Comparison of ENCODE assay signal across 17 cellular contexts in the genomic region with DNA sequence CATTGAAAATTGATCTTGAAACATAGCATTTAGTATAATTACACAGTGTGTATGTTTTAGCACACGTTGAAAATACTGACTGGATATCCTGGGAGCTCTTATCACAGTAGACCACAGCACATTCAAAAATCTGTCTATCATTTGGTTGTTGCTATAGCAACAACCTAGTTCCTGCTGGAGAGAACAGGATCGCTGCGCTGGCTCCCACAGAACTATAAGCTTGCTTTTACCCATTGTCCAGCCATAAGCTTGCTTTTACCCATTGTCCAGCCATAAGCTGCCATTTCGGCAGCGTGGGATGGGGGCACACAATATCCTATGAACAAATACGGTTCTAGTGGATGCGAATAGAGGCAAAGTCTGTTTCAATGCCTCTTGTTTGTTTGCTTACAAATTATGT.
DNase-seq lines count a peak whose midpoint lies in the region; ATAC-seq and TF ChIP-seq lines count a peak whose summit lies in the region.
"Had no signal": no experiment of that assay in that cellular context is flagged by ENCODE, and none has a peak within 500 bp of the region (broad histone marks: within the 10 kb centered on the region; RNA-seq: fewer than 3 reads in every experiment).

No MANE protein-coding gene starts in this region.

- no peaks in the 10 kb centered on the region for H3K9me3 Mint-ChIP-seq in endodermal cell
- H3K9me3 Mint-ChIP-seq: activated naive CD4-positive, alpha-beta T cell treated with anti-CD3 and anti-CD28 coated beads, Interleukin-2, amount 10 ng/mL, durations not matched to agents 7 days and 5 days had no signal

- no peaks in the 10 kb centered on the region for H3K79me1 ChIP-seq in neuronal stem cell (ENCODE audit: low read depth, low read length)

- no peak overlapping the region for H3K18ac ChIP-seq in neuronal stem cell (ENCODE audit: low read length)

- no peak overlapping the region for H3K4ac ChIP-seq in neuronal stem cell (ENCODE audit: low read length)

- H2AK5ac ChIP-seq in neuronal stem cell (ENCODE audit: low read depth, low read length), result no peak overlapping the region

- no peak overlapping the region for H3K9ac ChIP-seq in endodermal cell (ENCODE audit: extremely low read depth, low read length, poor library complexity, severe bottlenecking)
- H3K9ac ChIP-seq in neuronal stem cell (ENCODE audit: low read depth, low read length, poor library complexity), result no peak overlapping the region

- TF ChIP-seq EP300 in suprapubic skin (IDR thresholded peaks at IDR 0.05), result no peak

- no peaks in the 10 kb centered on the region for H3K27me3 ChIP-seq in endodermal cell (ENCODE audit: control insufficient read depth, insufficient read depth, low read length, poor library complexity, severe bottlenecking)
- H3K27me3 ChIP-seq in neuronal stem cell (ENCODE audit: control insufficient read depth in 3 of 3, insufficient read depth in 3 of 3, low read depth in 1 of 3, low read length in 3 of 3), result no peaks in the 10 kb centered on the region
- no peaks in the 10 kb centered on the region for H3K27me3 ChIP-seq in suprapubic skin
- H3K27me3 ChIP-seq: tibial artery had no signal

- no peak overlapping the region for H2BK15ac ChIP-seq in neuronal stem cell (ENCODE audit: low read length)

- H3K4me3 Mint-ChIP-seq in endodermal cell, result no peak overlapping the region
- H3K4me3 Mint-ChIP-seq: activated naive CD4-positive, alpha-beta T cell treated with anti-CD3 and anti-CD28 coated beads, Interleukin-2, amount 10 ng/mL, durations not matched to agents 7 days and 5 days had no signal

- H3K36me3 ChIP-seq in endodermal cell (ENCODE audit: control insufficient read depth, insufficient read depth, low read length), result no peaks in the 10 kb centered on the region
- H3K36me3 ChIP-seq in neuronal stem cell (replicated peaks in 1 of 2; ENCODE audit: control insufficient read depth in 2 of 2, insufficient read depth in 2 of 2, low read length in 2 of 2), result no peaks in the 10 kb centered on the region
- H3K36me3 ChIP-seq in suprapubic skin, result no peaks in the 10 kb centered on the region
- H3K36me3 ChIP-seq: tibial artery had no signal

- peak in 2 of 3 experiments; percentile 15 to 66 for DNase-seq in NCI-H1417 (lab: John Stamatoyannopoulos, UW)
- DNase-seq in RPMI7951 (ENCODE audit: low read depth), result peak; percentile 92
- no peak for DNase-seq in endodermal cell
- DNase-seq in neuronal stem cell (ENCODE audit: low spot score), result no peak
- DNase-seq in stimulated activated naive CD4-positive, alpha-beta T cell (lab: John Stamatoyannopoulos, UW), result no peak
- DNase-seq in suprapubic skin (ENCODE audit: low spot score in 2 of 2), result no peak
- DNase-seq in NCI-H146 (lab: John Stamatoyannopoulos, UW), result no peak
- DNase-seq: activated CD4-positive, alpha-beta T cell treated with anti-CD3 and anti-CD28 coated beads for 48 hours; activated naive CD4-positive, alpha-beta T cell treated with anti-CD3 and anti-CD28 coated beads, Interleukin-2, amount 10 ng/mL, durations not matched to agents 7 days and 5 days; dermis blood vessel endothelial cell; glutamatergic neuron; NCI-H1092 treated with DMSO at 0.1 percent for 48 hours; PC-9; psoas muscle; tibial artery had no signal

- 91% methylated on average over 7 of the region's 7 CpGs; no CpG with 5 or more reads in 1 of the 2 experiments for WGBS in endodermal cell (ENCODE audit: insufficient coverage in 1 of 2, insufficient read length in 1 of 2), 2 experiments
- no CpG with 5 or more reads among the region's 7 CpGs for WGBS in neuronal stem cell (ENCODE audit: extremely low coverage in 2 of 2, insufficient read length in 2 of 2, insufficient replicate concordance in 1 of 2), 2 donors
- WGBS in suprapubic skin, result 67% methylated on average over 7 of the region's 7 CpGs

- H3K4me2 ChIP-seq in neuronal stem cell (ENCODE audit: insufficient read depth, low read length, poor library complexity, severe bottlenecking), result no peak overlapping the region
- H3K4me2 ChIP-seq: PC-9 had no signal

- H3K4me1 Mint-ChIP-seq in endodermal cell, result peaks cover 13% of the 10 kb centered on the region
- H3K4me1 Mint-ChIP-seq: activated naive CD4-positive, alpha-beta T cell treated with anti-CD3 and anti-CD28 coated beads, Interleukin-2, amount 10 ng/mL, durations not matched to agents 7 days and 5 days had no signal

- H3K4me3 ChIP-seq in endodermal cell (ENCODE audit: low read length) (no peak overlapping the region), neuronal stem cell (ENCODE audit: low read length in 2 of 2) (no peak overlapping the region), suprapubic skin (no peak overlapping the region)
- H3K4me3 ChIP-seq: PC-9, psoas muscle, tibial artery had no signal

- peak overlapping the region; percentile 73 for H2AFZ ChIP-seq in neuronal stem cell (ENCODE audit: low read length)
- H2AFZ ChIP-seq: PC-9 had no signal

- H3K27ac ChIP-seq in endodermal cell (ENCODE audit: low read depth, low read length) (peak overlapping the region; percentile 59), neuronal stem cell (replicated peaks; ENCODE audit: low read length) (no peak overlapping the region), suprapubic skin (no peak overlapping the region)
- H3K27ac ChIP-seq: PC-9, psoas muscle, tibial artery had no signal

- H3K4me1 ChIP-seq in endodermal cell (ENCODE audit: control insufficient read depth, insufficient read depth, low read length) (peaks cover 5% of the 10 kb centered on the region), neuronal stem cell (ENCODE audit: control insufficient read depth in 2 of 2, insufficient read depth in 1 of 2, low read depth in 1 of 2, low read length in 2 of 2) (peaks cover 0 to 3% of the 10 kb centered on the region in 2 donors), suprapubic skin (no peaks in the 10 kb centered on the region)
- H3K4me1 ChIP-seq: psoas muscle had no signal

- H3K27me3 Mint-ChIP-seq in endodermal cell (ENCODE audit: insufficient read depth), result peaks cover 3% of the 10 kb centered on the region
- H3K27me3 Mint-ChIP-seq: activated naive CD4-positive, alpha-beta T cell treated with anti-CD3 and anti-CD28 coated beads, Interleukin-2, amount 10 ng/mL, durations not matched to agents 7 days and 5 days had no signal

- TF ChIP-seq CTCF in endodermal cell (conservative IDR thresholded peaks at IDR 0.05), result no peak
- TF ChIP-seq CTCF in suprapubic skin (IDR thresholded peaks at IDR 0.05), result no peak

- no peak for TF ChIP-seq POLR2A in suprapubic skin (IDR thresholded peaks at IDR 0.05)

- no peak overlapping the region for H3K14ac ChIP-seq in neuronal stem cell (ENCODE audit: low read length)

- H3K27ac Mint-ChIP-seq in endodermal cell, result no peak overlapping the region
- H3K27ac Mint-ChIP-seq: activated naive CD4-positive, alpha-beta T cell treated with anti-CD3 and anti-CD28 coated beads, Interleukin-2, amount 10 ng/mL, durations not matched to agents 7 days and 5 days had no signal

- no peak overlapping the region for H3K23ac ChIP-seq in neuronal stem cell (ENCODE audit: low read depth, low read length, poor library complexity)

- ATAC-seq in GM18907 (IDR thresholded peaks at IDR 0.05; ENCODE audit: unreplicated experiment), result no peak
- ATAC-seq: esophagus mucosa, psoas muscle had no signal

- no peak overlapping the region for H4K91ac ChIP-seq in neuronal stem cell (ENCODE audit: low read depth, low read length, poor library complexity)

- H2BK120ac ChIP-seq in neuronal stem cell (ENCODE audit: low read depth, low read length), result no peak overlapping the region

- H4K8ac ChIP-seq in neuronal stem cell (ENCODE audit: low read depth, low read length), result no peak overlapping the region

- H3K36me3 Mint-ChIP-seq in endodermal cell (ENCODE audit: low read depth), result no peaks in the 10 kb centered on the region
- H3K36me3 Mint-ChIP-seq: activated naive CD4-positive, alpha-beta T cell treated with anti-CD3 and anti-CD28 coated beads, Interleukin-2, amount 10 ng/mL, durations not matched to agents 7 days and 5 days had no signal

- no peak overlapping the region for H2BK12ac ChIP-seq in neuronal stem cell (ENCODE audit: low read length)

- H2BK5ac ChIP-seq in neuronal stem cell (ENCODE audit: low read length), result no peak overlapping the region

- no peaks in the 10 kb centered on the region for H3K9me3 ChIP-seq in endodermal cell (ENCODE audit: control insufficient read depth, low read length)
- H3K9me3 ChIP-seq in neuronal stem cell (replicated peaks in 1 of 2; ENCODE audit: control insufficient read depth in 2 of 2, insufficient read depth in 1 of 2, low read depth in 1 of 2, low read length in 2 of 2), result no peaks in the 10 kb centered on the region
- no peaks in the 10 kb centered on the region for H3K9me3 ChIP-seq in suprapubic skin
- H3K9me3 ChIP-seq: psoas muscle, tibial artery had no signal

Comparison
In these comparisons a context has a peak if more than half of its experiments do, and no peak if none do; other contexts are left out.
1. DNase-seq: peak in NCI-H1417 (2 of 3) and RPMI7951 (single experiment); none in endodermal cell (single experiment), neuronal stem cell (single experiment), stimulated activated naive CD4-positive, alpha-beta T cell (0 of 6), suprapubic skin (0 of 2) and NCI-H146 (single experiment).